ENCODE assay signal across 19 cellular contexts in genomic region chr3:142272200-142272891, GRCh38. TPM values are rescaled to one million over a fixed set of nuclear protein-coding genes. Genes with fewer than 3 reads are reported as not detected.
A peak's percentile ranks its signal among the peaks of the same experiment; 100 is the strongest.
DNase-seq lines count a peak whose midpoint lies in the region; ATAC-seq and TF ChIP-seq lines count a peak whose summit lies in the region.
"Had no signal": no experiment of that assay in that cellular context is flagged by ENCODE, and none has a peak within 500 bp of the region (broad histone marks: within the 10 kb centered on the region; RNA-seq: fewer than 3 reads in every experiment).

No MANE protein-coding gene starts in this region.

- no peaks in the 10 kb centered on the region for H3K36me3 ChIP-seq in WERI-Rb-1
- H3K36me3 ChIP-seq: neutrophil, thoracic aorta had no signal

- no peak overlapping the region for H3K4me3 Mint-ChIP-seq in type B pancreatic cell
- H3K4me3 Mint-ChIP-seq: activated naive CD4-positive, alpha-beta T cell treated with anti-CD3 and anti-CD28 coated beads, Interleukin-2, amount 50 U/mL, for 24 hours; T-cell had no signal

- no peak for ATAC-seq in HG03159 (IDR thresholded peaks at IDR 0.05; ENCODE audit: unreplicated experiment)
- ATAC-seq: sciatic nerve, T-cell had no signal

- no peaks in the 10 kb centered on the region for H3K27me3 Mint-ChIP-seq in type B pancreatic cell
- H3K27me3 Mint-ChIP-seq: activated naive CD4-positive, alpha-beta T cell treated with anti-CD3 and anti-CD28 coated beads, Interleukin-2, amount 50 U/mL, for 24 hours; T-cell had no signal

- DNase-seq in A172 (ENCODE audit: low spot score): peak; percentile 76
- DNase-seq in H4 (ENCODE audit: low spot score): peak; percentile 44
- DNase-seq in SK-MEL-5 (ENCODE audit: low read depth, low spot score): peak; percentile 80
- peak; percentile 16 for DNase-seq in kidney glomerular epithelial cell (lab: John Stamatoyannopoulos, UW)
- no peak for DNase-seq in WERI-Rb-1
- no peak for DNase-seq in HPDE6-E6E7 (ENCODE audit: extremely low spot score)
- no peak for DNase-seq in type B pancreatic cell (ENCODE audit: extremely low spot score, unreplicated experiment)
- DNase-seq: activated CD4-positive, CD25-positive, alpha-beta regulatory T cell; effector memory CD4-positive, alpha-beta T cell; mammary epithelial cell; NCI-H1092; NCI-H524 treated with DMSO at 0.1 percent for 48 hours; stimulated activated CD8-positive, alpha-beta memory T cell treated with anti-CD3 and anti-CD28 coated beads, Interleukin-4, amount 100 ng/mL, for 48 hours; T-cell had no signal

- H3K9me3 Mint-ChIP-seq in type B pancreatic cell: no peaks in the 10 kb centered on the region
- H3K9me3 Mint-ChIP-seq: activated naive CD4-positive, alpha-beta T cell treated with anti-CD3 and anti-CD28 coated beads, Interleukin-2, amount 50 U/mL, for 24 hours; T-cell had no signal

- no peak overlapping the region for H3K4me3 ChIP-seq in WERI-Rb-1 (ENCODE audit: low read depth, low read length)
- H3K4me3 ChIP-seq: thoracic aorta had no signal

- H3K27me3 ChIP-seq in WERI-Rb-1 (ENCODE audit: insufficient read depth, low read depth, severe bottlenecking): no peaks in the 10 kb centered on the region
- H3K27me3 ChIP-seq: neutrophil had no signal

- in situ Hi-C loops in SK-MEL-5 (cut with HindIII; ENCODE audit: low pct_unique_long_range_greater_than_20kb, low sequenced_read_pairs): no loop called here

- no peak for TF ChIP-seq CTCF in WERI-Rb-1 (IDR thresholded peaks at IDR 0.05; ENCODE audit: low read depth, low read length)
- no peak for TF ChIP-seq CTCF in type B pancreatic cell (conservative IDR thresholded peaks at IDR 0.05)

- H3K27ac ChIP-seq in WERI-Rb-1: no peak overlapping the region
- H3K27ac ChIP-seq: neutrophil, thoracic aorta had no signal

- no peaks in the 10 kb centered on the region for H3K36me3 Mint-ChIP-seq in type B pancreatic cell
- H3K36me3 Mint-ChIP-seq: activated naive CD4-positive, alpha-beta T cell treated with anti-CD3 and anti-CD28 coated beads, Interleukin-2, amount 50 U/mL, for 24 hours; T-cell had no signal

- no peaks in the 10 kb centered on the region for H3K9me3 ChIP-seq in WERI-Rb-1 (ENCODE audit: severe bottlenecking)
- H3K9me3 ChIP-seq: neutrophil, thoracic aorta had no signal

- H3K27ac Mint-ChIP-seq in type B pancreatic cell: no peak overlapping the region
- H3K27ac Mint-ChIP-seq: activated naive CD4-positive, alpha-beta T cell treated with anti-CD3 and anti-CD28 coated beads, Interleukin-2, amount 50 U/mL, for 24 hours had no signal

- no peaks in the 10 kb centered on the region for H3K4me1 Mint-ChIP-seq in type B pancreatic cell (ENCODE audit: unreplicated experiment)

RNA-seq across cellular contexts. Expression of gene GK5, which starts 47.0 kb away (rescaled TPM):
- 16.1 and 23.2 TPM in 2 replicates for total RNA-seq in A172 (2014; rRNA removed; shearing (Covaris generic))
- 8.8 and 14.9 TPM in 2 replicates for total RNA-seq in H4 (2014; rRNA removed; shearing (Covaris generic))
- total RNA-seq in SK-MEL-5 (2014; rRNA removed; shearing (Covaris generic)): 17.6 and 18.6 TPM in 2 replicates
- polyA plus RNA-seq in SK-MEL-5 (2015; cell fraction: cytosol; rRNA removed): 12.1 and 13.2 TPM in 2 replicates
- 84.3 and 91.4 TPM in 2 replicates for polyA plus RNA-seq in SK-MEL-5 (2015; cell fraction: nucleus; rRNA removed)
- total RNA-seq in type B pancreatic cell (ENCODE audit: low replicate concordance): 16.9 and 18.0 TPM in 2 replicates

Comparison
In these comparisons a context has a peak if more than half of its experiments do, and no peak if none do; other contexts are left out.
1. DNase-seq: peak in A172 (single experiment), H4 (single experiment), SK-MEL-5 (single experiment) and kidney glomerular epithelial cell (single experiment); none in WERI-Rb-1 (single experiment), HPDE6-E6E7 (single experiment) and type B pancreatic cell (single experiment).